Comparison of ENCODE assay signal across 11 cellular contexts in the genomic region with DNA sequence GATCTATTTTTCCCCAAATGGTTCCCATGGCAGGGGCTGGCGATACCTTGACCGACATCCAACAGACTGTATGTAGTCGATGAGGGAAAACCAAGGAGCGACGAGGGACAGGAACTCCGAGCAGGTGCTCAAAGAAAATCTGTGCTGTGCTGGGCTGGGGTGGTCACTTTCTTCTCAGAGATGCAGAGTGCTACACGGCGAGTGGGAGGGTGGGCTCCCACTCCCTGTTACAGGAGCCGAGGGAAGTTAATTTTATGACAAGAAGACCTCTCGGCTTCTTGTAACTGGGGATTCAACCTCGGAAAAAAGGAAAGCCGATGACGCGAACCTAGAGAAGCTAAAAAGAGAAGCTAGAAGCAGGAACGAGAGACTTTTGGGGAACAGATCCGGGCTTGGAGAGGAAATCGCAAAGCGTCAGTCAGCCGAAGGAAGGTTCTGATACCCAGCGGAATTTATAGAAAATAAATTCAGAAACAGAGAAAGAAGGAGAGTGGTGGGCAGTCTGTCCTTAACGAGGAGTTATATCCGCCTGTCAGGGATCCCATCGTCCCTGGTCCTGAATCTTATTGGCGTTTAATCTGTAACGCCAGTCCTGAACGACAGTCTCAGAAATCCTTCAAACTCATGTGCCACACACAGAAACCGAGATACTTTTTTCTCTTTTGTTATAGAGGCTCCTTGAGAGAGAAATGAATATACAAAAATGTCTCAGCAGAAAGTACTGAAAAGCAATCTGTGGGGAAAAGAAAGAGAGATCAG.
DNase-seq lines count a peak whose midpoint lies in the region; ATAC-seq lines count a peak whose summit lies in the region.
"Had no signal": no experiment of that assay in that cellular context is flagged by ENCODE, and none has a peak within 500 bp of the region (broad histone marks: within the 10 kb centered on the region; RNA-seq: fewer than 3 reads in every experiment).

No MANE protein-coding gene starts in this region.

- H3K4me3 Mint-ChIP-seq in activated naive CD8-positive, alpha-beta T cell treated with anti-CD3 and anti-CD28 coated beads for 36 hours, result peak overlapping the region; percentile 25
- H3K4me3 Mint-ChIP-seq in activated naive CD8-positive, alpha-beta T cell treated with anti-CD3 and anti-CD28 coated beads, Interleukin-2, amount 50 U/mL, for 24 hours, result no peak overlapping the region
- no peak overlapping the region for H3K4me3 Mint-ChIP-seq in activated T-helper 1 cell treated with anti-CD3 and anti-CD28 coated beads, Interleukin-12 subunit alpha, Interleukin-12 subunit beta, Interleukin-2, Interleukin-4 antibody, amounts not matched to agents 30 ng/mL and 10 ng/mL and 1 ng/mL, durations not matched to agents 14 hours and 24 hours and 36 hours
- peak overlapping the region; percentile 70 to 84 for H3K4me3 Mint-ChIP-seq in stimulated activated naive CD8-positive, alpha-beta T cell treated with anti-CD3 and anti-CD28 coated beads, Interleukin-15, amount 100 ng/mL, for 72 hours

- H3K4me3 ChIP-seq in iPS-18c (ENCODE audit: insufficient read depth, low read depth, low read length), result peak overlapping the region; percentile 73
- H3K4me3 ChIP-seq: heart left ventricle had no signal

- H3K4me1 Mint-ChIP-seq in activated naive CD8-positive, alpha-beta T cell treated with anti-CD3 and anti-CD28 coated beads for 36 hours, result peaks cover 2% of the 10 kb centered on the region
- no peaks in the 10 kb centered on the region for H3K4me1 Mint-ChIP-seq in activated naive CD8-positive, alpha-beta T cell treated with anti-CD3 and anti-CD28 coated beads, Interleukin-2, amount 50 U/mL, for 24 hours
- no peaks in the 10 kb centered on the region for H3K4me1 Mint-ChIP-seq in activated T-helper 1 cell treated with anti-CD3 and anti-CD28 coated beads, Interleukin-12 subunit alpha, Interleukin-12 subunit beta, Interleukin-2, Interleukin-4 antibody, amounts not matched to agents 30 ng/mL and 10 ng/mL and 1 ng/mL, durations not matched to agents 14 hours and 24 hours and 36 hours (ENCODE audit: low read depth)
- peaks cover 17% of the 10 kb centered on the region for H3K4me1 Mint-ChIP-seq in stimulated activated naive CD8-positive, alpha-beta T cell treated with anti-CD3 and anti-CD28 coated beads, Interleukin-15, amount 100 ng/mL, for 72 hours

- H3K9me3 Mint-ChIP-seq in activated naive CD8-positive, alpha-beta T cell treated with anti-CD3 and anti-CD28 coated beads for 36 hours, result peaks cover 14% of the 10 kb centered on the region
- peaks cover 18% of the 10 kb centered on the region for H3K9me3 Mint-ChIP-seq in activated naive CD8-positive, alpha-beta T cell treated with anti-CD3 and anti-CD28 coated beads, Interleukin-2, amount 50 U/mL, for 24 hours
- H3K9me3 Mint-ChIP-seq in activated T-helper 1 cell treated with anti-CD3 and anti-CD28 coated beads, Interleukin-12 subunit alpha, Interleukin-12 subunit beta, Interleukin-2, Interleukin-4 antibody, amounts not matched to agents 30 ng/mL and 10 ng/mL and 1 ng/mL, durations not matched to agents 14 hours and 24 hours and 36 hours, result peaks cover 13% of the 10 kb centered on the region
- peaks cover 14 to 29% of the 10 kb centered on the region in 2 donors for H3K9me3 Mint-ChIP-seq in stimulated activated naive CD8-positive, alpha-beta T cell treated with anti-CD3 and anti-CD28 coated beads, Interleukin-15, amount 100 ng/mL, for 72 hours

- H3K27me3 Mint-ChIP-seq in activated naive CD8-positive, alpha-beta T cell treated with anti-CD3 and anti-CD28 coated beads for 36 hours, result peaks cover 57% of the 10 kb centered on the region
- H3K27me3 Mint-ChIP-seq in activated naive CD8-positive, alpha-beta T cell treated with anti-CD3 and anti-CD28 coated beads, Interleukin-2, amount 50 U/mL, for 24 hours, result peaks cover 34% of the 10 kb centered on the region
- peaks cover 34% of the 10 kb centered on the region for H3K27me3 Mint-ChIP-seq in activated T-helper 1 cell treated with anti-CD3 and anti-CD28 coated beads, Interleukin-12 subunit alpha, Interleukin-12 subunit beta, Interleukin-2, Interleukin-4 antibody, amounts not matched to agents 30 ng/mL and 10 ng/mL and 1 ng/mL, durations not matched to agents 14 hours and 24 hours and 36 hours (ENCODE audit: insufficient read depth)
- peaks cover 70% of the 10 kb centered on the region for H3K27me3 Mint-ChIP-seq in stimulated activated naive CD8-positive, alpha-beta T cell treated with anti-CD3 and anti-CD28 coated beads, Interleukin-15, amount 100 ng/mL, for 72 hours

- intact Hi-C loops in activated T-helper 1 cell treated with anti-CD3 and anti-CD28 coated beads, Interleukin-12 subunit alpha, Interleukin-12 subunit beta, Interleukin-2, Interleukin-4 antibody, amounts not matched to agents 30 ng/mL and 10 ng/mL and 1 ng/mL, durations not matched to agents 14 hours and 24 hours and 36 hours (cut with micrococcal nuclease), result no loop called here

- no peak for DNase-seq in activated naive CD8-positive, alpha-beta T cell treated with anti-CD3 and anti-CD28 coated beads for 36 hours
- no peak for DNase-seq in activated naive CD8-positive, alpha-beta T cell treated with anti-CD3 and anti-CD28 coated beads, Interleukin-2, amount 50 U/mL, for 24 hours
- DNase-seq in activated T-helper 1 cell treated with anti-CD3 and anti-CD28 coated beads, Interleukin-12 subunit alpha, Interleukin-12 subunit beta, Interleukin-2, Interleukin-4 antibody, amounts not matched to agents 30 ng/mL and 10 ng/mL and 1 ng/mL, durations not matched to agents 14 hours and 24 hours and 36 hours (ENCODE audit: low spot score), result no peak
- no peak for DNase-seq in stimulated activated naive CD8-positive, alpha-beta T cell treated with anti-CD3 and anti-CD28 coated beads, Interleukin-15, amount 100 ng/mL, for 72 hours
- no peak for DNase-seq in NCI-H345 (lab: John Stamatoyannopoulos, UW)
- DNase-seq: GOT3, heart left ventricle, NCI-H1436 treated with DMSO at 0.1 percent for 48 hours had no signal

- H3K9me3 ChIP-seq in iPS-18c (ENCODE audit: control insufficient read depth, insufficient read depth, low read length), result no peaks in the 10 kb centered on the region

- H3K36me3 Mint-ChIP-seq in activated naive CD8-positive, alpha-beta T cell treated with anti-CD3 and anti-CD28 coated beads for 36 hours, result no peaks in the 10 kb centered on the region
- H3K36me3 Mint-ChIP-seq in activated naive CD8-positive, alpha-beta T cell treated with anti-CD3 and anti-CD28 coated beads, Interleukin-2, amount 50 U/mL, for 24 hours (ENCODE audit: low read depth), result peaks cover 8% of the 10 kb centered on the region
- H3K36me3 Mint-ChIP-seq in activated T-helper 1 cell treated with anti-CD3 and anti-CD28 coated beads, Interleukin-12 subunit alpha, Interleukin-12 subunit beta, Interleukin-2, Interleukin-4 antibody, amounts not matched to agents 30 ng/mL and 10 ng/mL and 1 ng/mL, durations not matched to agents 14 hours and 24 hours and 36 hours (ENCODE audit: low read depth), result peaks cover 2% of the 10 kb centered on the region

- H3K27ac Mint-ChIP-seq in activated naive CD8-positive, alpha-beta T cell treated with anti-CD3 and anti-CD28 coated beads for 36 hours, result no peak overlapping the region
- H3K27ac Mint-ChIP-seq in activated naive CD8-positive, alpha-beta T cell treated with anti-CD3 and anti-CD28 coated beads, Interleukin-2, amount 50 U/mL, for 24 hours, result no peak overlapping the region
- peak overlapping the region; percentile 40 for H3K27ac Mint-ChIP-seq in activated T-helper 1 cell treated with anti-CD3 and anti-CD28 coated beads, Interleukin-12 subunit alpha, Interleukin-12 subunit beta, Interleukin-2, Interleukin-4 antibody, amounts not matched to agents 30 ng/mL and 10 ng/mL and 1 ng/mL, durations not matched to agents 14 hours and 24 hours and 36 hours
- H3K27ac Mint-ChIP-seq in stimulated activated naive CD8-positive, alpha-beta T cell treated with anti-CD3 and anti-CD28 coated beads, Interleukin-15, amount 100 ng/mL, for 72 hours, result peak overlapping the region in 1 of 2 donors; percentile 75

- no peak for ATAC-seq in activated naive CD8-positive, alpha-beta T cell treated with anti-CD3 and anti-CD28 coated beads, Interleukin-2, amount 50 U/mL, for 24 hours
- ATAC-seq in stimulated activated naive CD8-positive, alpha-beta T cell treated with anti-CD3 and anti-CD28 coated beads, Interleukin-15, amount 100 ng/mL, for 72 hours, result no peak
- ATAC-seq in HG02759 (IDR thresholded peaks at IDR 0.05; ENCODE audit: unreplicated experiment) (no peak), HG03108 (IDR thresholded peaks at IDR 0.05; ENCODE audit: unreplicated experiment) (no peak)
- ATAC-seq: heart left ventricle had no signal

Comparison
In these comparisons a context has a peak if more than half of its experiments do, and no peak if none do; other contexts are left out.
1. H3K4me3 Mint-ChIP-seq: peak in activated naive CD8-positive, alpha-beta T cell treated with anti-CD3 and anti-CD28 coated beads for 36 hours (single experiment) and stimulated activated naive CD8-positive, alpha-beta T cell treated with anti-CD3 and anti-CD28 coated beads, Interleukin-15, amount 100 ng/mL, for 72 hours (2 of 2); none in activated naive CD8-positive, alpha-beta T cell treated with anti-CD3 and anti-CD28 coated beads, Interleukin-2, amount 50 U/mL, for 24 hours (single experiment) and activated T-helper 1 cell treated with anti-CD3 and anti-CD28 coated beads, Interleukin-12 subunit alpha, Interleukin-12 subunit beta, Interleukin-2, Interleukin-4 antibody, amounts not matched to agents 30 ng/mL and 10 ng/mL and 1 ng/mL, durations not matched to agents 14 hours and 24 hours and 36 hours (single experiment).